In genomic region chr12:121857322-121858246, GRCh38 we compare ENCODE assay signal across 1 cellular context.
A peak's percentile ranks its signal among the peaks of the same experiment; 100 is the strongest.
TF ChIP-seq lines count a peak whose summit lies in the region.

No MANE protein-coding gene starts in this region.

TF ChIP-seq in HepG2, 621 proteins besides CTCF, POLR2A, EP300 and RAD21 (continued from another document and continues in another):
- TF ChIP-seq, protein P1, sequence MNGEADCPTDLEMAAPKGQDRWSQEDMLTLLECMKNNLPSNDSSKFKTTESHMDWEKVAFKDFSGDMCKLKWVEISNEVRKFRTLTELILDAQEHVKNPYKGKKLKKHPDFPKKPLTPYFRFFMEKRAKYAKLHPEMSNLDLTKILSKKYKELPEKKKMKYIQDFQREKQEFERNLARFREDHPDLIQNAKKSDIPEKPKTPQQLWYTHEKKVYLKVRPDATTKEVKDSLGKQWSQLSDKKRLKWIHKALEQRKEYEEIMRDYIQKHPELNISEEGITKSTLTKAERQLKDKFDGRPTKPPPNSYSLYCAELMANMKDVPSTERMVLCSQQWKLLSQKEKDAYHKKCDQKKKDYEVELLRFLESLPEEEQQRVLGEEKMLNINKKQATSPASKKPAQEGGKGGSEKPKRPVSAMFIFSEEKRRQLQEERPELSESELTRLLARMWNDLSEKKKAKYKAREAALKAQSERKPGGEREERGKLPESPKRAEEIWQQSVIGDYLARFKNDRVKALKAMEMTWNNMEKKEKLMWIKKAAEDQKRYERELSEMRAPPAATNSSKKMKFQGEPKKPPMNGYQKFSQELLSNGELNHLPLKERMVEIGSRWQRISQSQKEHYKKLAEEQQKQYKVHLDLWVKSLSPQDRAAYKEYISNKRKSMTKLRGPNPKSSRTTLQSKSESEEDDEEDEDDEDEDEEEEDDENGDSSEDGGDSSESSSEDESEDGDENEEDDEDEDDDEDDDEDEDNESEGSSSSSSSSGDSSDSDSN (CRISPR knock-in tag; IDR thresholded peaks at IDR 0.05), result peak; percentile 69
- TF ChIP-seq TFE3 (CRISPR knock-in tag; IDR thresholded peaks at IDR 0.05) (peak; percentile 67; the same call in 1 of the 2 replicates), HNF1A (IDR thresholded peaks at IDR 0.05; ENCODE audit: low read depth) (0 out of 2 replicates have a peak, but pooled peaks have one; percentile 26), HNF1A (CRISPR knock-in tag; IDR thresholded peaks at IDR 0.05; ENCODE audit: borderline replicate concordance) (no peak; the same call in 1 of the 2 replicates), MTF2 (CRISPR knock-in tag; IDR thresholded peaks at IDR 0.05; ENCODE audit: borderline replicate concordance) (no peak), ZNF512B (CRISPR knock-in tag; IDR thresholded peaks at IDR 0.05; ENCODE audit: borderline replicate concordance) (no peak), MAFG (CRISPR knock-in tag; IDR thresholded peaks at IDR 0.05) (peak; percentile 60; the same call in 1 of the 2 replicates), ZNF7 (CRISPR knock-in tag; IDR thresholded peaks at IDR 0.05) (no peak), ZNF431 (CRISPR knock-in tag; IDR thresholded peaks at IDR 0.05; ENCODE audit: borderline replicate concordance, low read depth) (0 out of 2 replicates have a peak, but pooled peaks have one; percentile 52), XBP1 (CRISPR knock-in tag; IDR thresholded peaks at IDR 0.05) (no peak), BRCA1 (CRISPR knock-in tag; IDR thresholded peaks at IDR 0.05) (0 out of 2 replicates have a peak, but pooled peaks have one; percentile 26), ZNF501 (CRISPR knock-in tag; IDR thresholded peaks at IDR 0.05) (peak; percentile 13; the same call in 1 of the 2 replicates), ZNF792 (CRISPR knock-in tag; IDR thresholded peaks at IDR 0.05) (peak; percentile 34; the same call in 1 of the 2 replicates), ZNF253 (CRISPR knock-in tag; IDR thresholded peaks at IDR 0.05; ENCODE audit: borderline replicate concordance) (no peak), HES4 (CRISPR knock-in tag; IDR thresholded peaks at IDR 0.05; ENCODE audit: borderline replicate concordance) (no peak), SIN3A (IDR thresholded peaks at IDR 0.05; ENCODE audit: borderline replicate concordance, low read depth, low read length) (peak; percentile 65; the same call in 1 of the 2 replicates), ZFX (CRISPR knock-in tag; IDR thresholded peaks at IDR 0.05; ENCODE audit: low read depth) (peak; percentile 68; the same call in 1 of the 2 replicates), GABPA (IDR thresholded peaks at IDR 0.05; ENCODE audit: low read depth, low read length) (no peak), GABPA (CRISPR knock-in tag; IDR thresholded peaks at IDR 0.05; ENCODE audit: low read depth) (peak; percentile 84), ZNF317 (CRISPR knock-in tag; IDR thresholded peaks at IDR 0.05) (peak; percentile 66), ZBTB21 (CRISPR knock-in tag; IDR thresholded peaks at IDR 0.05) (peak; percentile 74; the same call in 1 of the 2 replicates), NRL (CRISPR knock-in tag; IDR thresholded peaks at IDR 0.05; ENCODE audit: borderline replicate concordance) (peak; percentile 50; the same call in 1 of the 2 replicates), ZNF878 (CRISPR knock-in tag; IDR thresholded peaks at IDR 0.05) (no peak), HDAC6 (IDR thresholded peaks at IDR 0.05; ENCODE audit: low read depth, low read length) (no peak), FOXJ3 (CRISPR knock-in tag; IDR thresholded peaks at IDR 0.05; ENCODE audit: borderline replicate concordance) (peak; percentile 40; the same call in 1 of the 2 replicates), HNF4G (IDR thresholded peaks at IDR 0.05; ENCODE audit: borderline replicate concordance, low read depth, low read length) (peak; percentile 81), HNF4G (CRISPR knock-in tag; IDR thresholded peaks at IDR 0.05; ENCODE audit: borderline replicate concordance, low read depth) (peak; percentile 83; the same call in 1 of the 2 replicates), REPIN1 (CRISPR knock-in tag; IDR thresholded peaks at IDR 0.05; ENCODE audit: borderline replicate concordance, low read depth) (peak; percentile 46; the same call in 1 of the 2 replicates), ZNF766 (CRISPR knock-in tag; IDR thresholded peaks at IDR 0.05; ENCODE audit: borderline replicate concordance) (no peak), ZKSCAN8 (CRISPR knock-in tag; IDR thresholded peaks at IDR 0.05; ENCODE audit: borderline replicate concordance) (peak; percentile 28; the same call in 1 of the 2 replicates), ZNF768 (CRISPR knock-in tag; IDR thresholded peaks at IDR 0.05) (no peak), LCORL (IDR thresholded peaks at IDR 0.05) (no peak), LCORL (CRISPR knock-in tag; IDR thresholded peaks at IDR 0.05) (peak; percentile 78), CAMTA2 (CRISPR knock-in tag; IDR thresholded peaks at IDR 0.05; ENCODE audit: borderline replicate concordance) (no peak), ZFP90 (CRISPR knock-in tag; IDR thresholded peaks at IDR 0.05; ENCODE audit: borderline replicate concordance) (peak; percentile 78; the same call in 1 of the 2 replicates), ATF7 (IDR thresholded peaks at IDR 0.05) (peak; percentile 19), ATF7 (CRISPR knock-in tag; IDR thresholded peaks at IDR 0.05) (peak; percentile 80), KDM1A (CRISPR knock-in tag; IDR thresholded peaks at IDR 0.05) (peak; percentile 47; the same call in 1 of the 2 replicates), ZNF205 (CRISPR knock-in tag; IDR thresholded peaks at IDR 0.05) (no peak; the same call in 1 of the 2 replicates), SAFB2 (CRISPR knock-in tag; IDR thresholded peaks at IDR 0.05; ENCODE audit: borderline replicate concordance, low read depth) (peak; percentile 84; the same call in 1 of the 2 replicates), YEATS2 (CRISPR knock-in tag; IDR thresholded peaks at IDR 0.05; ENCODE audit: borderline replicate concordance) (0 out of 2 replicates have a peak, but pooled peaks have one; percentile 18), GLI4 (CRISPR knock-in tag; IDR thresholded peaks at IDR 0.05; ENCODE audit: borderline replicate concordance) (0 out of 2 replicates have a peak, but pooled peaks have one; percentile 38), CREM (IDR thresholded peaks at IDR 0.05) (peak; percentile 79), CREM (CRISPR knock-in tag; IDR thresholded peaks at IDR 0.05) (no peak), RCOR2 (CRISPR knock-in tag; IDR thresholded peaks at IDR 0.05) (peak; percentile 50; the same call in 1 of the 2 replicates), NR2C2 (CRISPR knock-in tag; IDR thresholded peaks at IDR 0.05; ENCODE audit: borderline replicate concordance) (peak; percentile 93)
- TF ChIP-seq, protein P2, sequence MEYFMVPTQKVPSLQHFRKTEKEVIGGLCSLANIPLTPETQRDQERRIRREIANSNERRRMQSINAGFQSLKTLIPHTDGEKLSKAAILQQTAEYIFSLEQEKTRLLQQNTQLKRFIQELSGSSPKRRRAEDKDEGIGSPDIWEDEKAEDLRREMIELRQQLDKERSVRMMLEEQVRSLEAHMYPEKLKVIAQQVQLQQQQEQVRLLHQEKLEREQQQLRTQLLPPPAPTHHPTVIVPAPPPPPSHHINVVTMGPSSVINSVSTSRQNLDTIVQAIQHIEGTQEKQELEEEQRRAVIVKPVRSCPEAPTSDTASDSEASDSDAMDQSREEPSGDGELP (IDR thresholded peaks at IDR 0.05; ENCODE audit: borderline replicate concordance, low read depth), result peak; percentile 55; the same call in 1 of the 2 replicates
- TF ChIP-seq, protein P3, sequence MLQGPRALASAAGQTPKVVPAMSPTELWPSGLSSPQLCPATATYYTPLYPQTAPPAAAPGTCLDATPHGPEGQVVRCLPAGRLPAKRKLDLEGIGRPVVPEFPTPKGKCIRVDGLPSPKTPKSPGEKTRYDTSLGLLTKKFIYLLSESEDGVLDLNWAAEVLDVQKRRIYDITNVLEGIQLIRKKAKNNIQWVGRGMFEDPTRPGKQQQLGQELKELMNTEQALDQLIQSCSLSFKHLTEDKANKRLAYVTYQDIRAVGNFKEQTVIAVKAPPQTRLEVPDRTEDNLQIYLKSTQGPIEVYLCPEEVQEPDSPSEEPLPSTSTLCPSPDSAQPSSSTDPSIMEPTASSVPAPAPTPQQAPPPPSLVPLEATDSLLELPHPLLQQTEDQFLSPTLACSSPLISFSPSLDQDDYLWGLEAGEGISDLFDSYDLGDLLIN (CRISPR knock-in tag; IDR thresholded peaks at IDR 0.05; ENCODE audit: borderline replicate concordance), result 0 out of 2 replicates have a peak, but pooled peaks have one; percentile 22
- TF ChIP-seq, protein P4, sequence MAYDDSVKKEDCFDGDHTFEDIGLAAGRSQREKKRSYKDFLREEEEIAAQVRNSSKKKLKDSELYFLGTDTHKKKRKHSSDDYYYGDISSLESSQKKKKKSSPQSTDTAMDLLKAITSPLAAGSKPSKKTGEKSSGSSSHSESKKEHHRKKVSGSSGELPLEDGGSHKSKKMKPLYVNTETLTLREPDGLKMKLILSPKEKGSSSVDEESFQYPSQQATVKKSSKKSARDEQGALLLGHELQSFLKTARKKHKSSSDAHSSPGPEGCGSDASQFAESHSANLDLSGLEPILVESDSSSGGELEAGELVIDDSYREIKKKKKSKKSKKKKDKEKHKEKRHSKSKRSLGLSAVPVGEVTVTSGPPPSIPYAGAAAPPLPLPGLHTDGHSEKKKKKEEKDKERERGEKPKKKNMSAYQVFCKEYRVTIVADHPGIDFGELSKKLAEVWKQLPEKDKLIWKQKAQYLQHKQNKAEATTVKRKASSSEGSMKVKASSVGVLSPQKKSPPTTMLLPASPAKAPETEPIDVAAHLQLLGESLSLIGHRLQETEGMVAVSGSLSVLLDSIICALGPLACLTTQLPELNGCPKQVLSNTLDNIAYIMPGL (CRISPR knock-in tag; IDR thresholded peaks at IDR 0.05; ENCODE audit: borderline replicate concordance in 1 of 2, low read depth in 1 of 2), result peak; percentile 26 to 56; a peak in 2 of 4 replicates
